In the genomic region with DNA sequence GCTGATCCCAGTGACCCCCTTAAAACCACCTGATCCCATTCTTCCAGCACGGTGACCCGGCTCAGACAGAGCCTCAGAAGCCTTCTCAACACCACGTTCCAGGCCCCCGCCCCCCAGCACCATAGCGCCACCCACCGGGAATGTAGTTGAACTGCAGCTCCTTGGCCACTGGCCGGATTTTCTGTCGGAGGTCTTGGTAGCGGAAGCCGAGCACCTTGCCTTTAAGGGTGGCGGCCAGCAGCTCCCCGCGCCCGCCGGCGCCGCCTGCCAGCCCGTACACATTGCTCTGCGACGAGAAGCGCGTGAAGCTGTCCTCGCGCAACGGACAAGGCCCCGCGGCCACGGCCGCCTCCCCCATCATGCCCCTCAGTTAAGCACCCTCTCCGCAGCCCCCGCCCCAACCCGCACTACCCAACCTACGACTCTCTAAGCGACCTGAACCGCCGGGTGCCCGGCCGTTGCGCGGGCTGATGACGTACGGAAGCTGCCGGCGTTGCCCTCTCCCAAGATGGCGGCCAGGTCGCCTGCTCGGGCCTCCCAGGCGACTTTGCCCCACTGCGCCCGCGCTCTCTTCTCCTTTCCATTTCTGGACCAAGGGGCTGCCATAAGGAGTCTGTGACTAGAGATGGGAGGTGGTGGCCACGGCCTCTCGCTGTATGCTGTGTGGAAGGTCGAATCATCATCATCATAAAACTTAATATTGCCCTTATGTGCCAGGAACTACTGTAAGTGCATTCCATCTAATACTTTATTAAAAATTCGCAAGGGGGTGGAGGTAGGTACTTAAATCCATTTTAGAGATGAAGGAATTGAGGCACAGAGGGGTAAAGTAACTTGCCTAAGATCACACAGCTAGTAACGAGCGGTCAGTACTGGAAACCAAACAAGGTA, we compare ENCODE assay signal across 8 cellular contexts. TPM values are rescaled to one million over a fixed set of nuclear protein-coding genes. Genes with fewer than 3 reads are reported as not detected.
DNase-seq lines count a peak whose midpoint lies in the region; ATAC-seq and TF ChIP-seq lines count a peak whose summit lies in the region.

TSS of gene KPTN (minus strand) at position 420 of the 891 bp plus-strand sequence. CDS start at position 361, 59 bp downstream.

- H3K4me1 Mint-ChIP-seq in naive thymus-derived CD8-positive, alpha-beta T cell, result peaks cover 22 to 55% (median 46%) of the 10 kb centered on the region in 4 donors
- peaks cover 46% of the 10 kb centered on the region for H3K4me1 Mint-ChIP-seq in stimulated activated memory B cell treated with anti-CD40 and anti-IgM and Interleukin-4, amounts not matched to agents 10 μg/mL and 1 μg/mL and 100 μg/mL, for 72 hours

- H3K4me3 ChIP-seq in fibroblast of mammary gland (ENCODE audit: control insufficient read depth, low read depth, low read length), result peak within 1 kb of the TSS; percentile 86

- POLR2A ChIA-PET in naive thymus-derived CD8-positive, alpha-beta T cell (lab: Charles Lee), result interaction anchor here (0.5 to 3.3 kb wide), 15 partner anchors 8 to 315 kb away, joined by 3 to 19 read pairs (median 5); partner anchors contain the start of genes BICRA, CCDC9, NAPA and NOP53

- peak; percentile 84 for DNase-seq in DMS79 (lab: John Stamatoyannopoulos, UW)
- DNase-seq in RKO (ENCODE audit: low spot score), result peak; percentile 89
- DNase-seq in activated T-helper 1 cell treated with anti-CD3 and anti-CD28 coated beads, Interleukin-2, amount 50 U/mL, for 16 hours (ENCODE audit: low read depth in 1 of 2, low spot score in 1 of 2), result peak; percentile 76 to 81
- peak; percentile 88 for DNase-seq in fibroblast of mammary gland (ENCODE audit: low read depth)
- peak; percentile 81 to 93 (median 87) for DNase-seq in naive thymus-derived CD8-positive, alpha-beta T cell

- peak within 1 kb of the TSS; percentile 97 to 99 (median 98) for H3K27ac Mint-ChIP-seq in naive thymus-derived CD8-positive, alpha-beta T cell
- H3K27ac Mint-ChIP-seq in stimulated activated memory B cell treated with anti-CD40 and anti-IgM and Interleukin-4, amounts not matched to agents 10 μg/mL and 1 μg/mL and 100 μg/mL, for 72 hours, result peak within 1 kb of the TSS; percentile 97

- H3K27me3 Mint-ChIP-seq in naive thymus-derived CD8-positive, alpha-beta T cell, result no peaks in the 10 kb centered on the region
- H3K27me3 Mint-ChIP-seq in stimulated activated memory B cell treated with anti-CD40 and anti-IgM and Interleukin-4, amounts not matched to agents 10 μg/mL and 1 μg/mL and 100 μg/mL, for 72 hours, result no peaks in the 10 kb centered on the region

- H3K36me3 Mint-ChIP-seq in naive thymus-derived CD8-positive, alpha-beta T cell, result peaks cover 0 to 2% (median 0%) of the 10 kb centered on the region in 3 donors
- H3K36me3 Mint-ChIP-seq in stimulated activated memory B cell treated with anti-CD40 and anti-IgM and Interleukin-4, amounts not matched to agents 10 μg/mL and 1 μg/mL and 100 μg/mL, for 72 hours, result peaks cover 5% of the 10 kb centered on the region

- H3K9me3 Mint-ChIP-seq in naive thymus-derived CD8-positive, alpha-beta T cell, result no peaks in the 10 kb centered on the region
- no peaks in the 10 kb centered on the region for H3K9me3 Mint-ChIP-seq in stimulated activated memory B cell treated with anti-CD40 and anti-IgM and Interleukin-4, amounts not matched to agents 10 μg/mL and 1 μg/mL and 100 μg/mL, for 72 hours

- TF ChIP-seq CTCF in LNCAP (IDR thresholded peaks at IDR 0.05), result peak; percentile 76
- peak; percentile 88 for TF ChIP-seq CTCF in fibroblast of mammary gland (conservative IDR thresholded peaks at IDR 0.05; ENCODE audit: control insufficient read depth, insufficient read depth, low read depth, low read length)

- peak; percentile 54 for ATAC-seq in GM21825 (IDR thresholded peaks at IDR 0.05; ENCODE audit: unreplicated experiment)
- peak; percentile 86 to 89 for ATAC-seq in naive thymus-derived CD8-positive, alpha-beta T cell
- ATAC-seq in stimulated activated memory B cell treated with anti-CD40 and anti-IgM and Interleukin-4, amounts not matched to agents 10 μg/mL and 1 μg/mL and 100 μg/mL, for 72 hours, result peak; percentile 90

- peak within 1 kb of the TSS; percentile 93 to 99 (median 97) for H3K4me3 Mint-ChIP-seq in naive thymus-derived CD8-positive, alpha-beta T cell
- peak within 1 kb of the TSS; percentile 97 for H3K4me3 Mint-ChIP-seq in stimulated activated memory B cell treated with anti-CD40 and anti-IgM and Interleukin-4, amounts not matched to agents 10 μg/mL and 1 μg/mL and 100 μg/mL, for 72 hours

RNA-seq across cellular contexts. Expression of gene KPTN, which starts in this region (rescaled TPM):
- 1 to 10 TPM; 5.4 to 7.1 TPM for total RNA-seq in naive thymus-derived CD8-positive, alpha-beta T cell
- polyA plus RNA-seq in naive thymus-derived CD8-positive, alpha-beta T cell, result 1 to 10 TPM; 5.8 to 8.0 (median 7.6) TPM

Comparison
In these comparisons a context has a peak if more than half of its experiments do, and no peak if none do; other contexts are left out.
1. Peak in every context shown above with its lines: DNase-seq, ATAC-seq and H3K4me3 ChIP-seq.